ENCODE assay signal across 17 cellular contexts in genomic region chr15:32698773-32699390, GRCh38. TPM values are rescaled to one million over a fixed set of nuclear protein-coding genes. Genes with fewer than 3 reads are reported as not detected.
"Had no signal": no experiment of that assay in that cellular context is flagged by ENCODE, and none has a peak within 500 bp of the region (broad histone marks: within the 10 kb centered on the region; RNA-seq: fewer than 3 reads in every experiment).

No MANE protein-coding gene starts in this region.

- H3K79me2 ChIP-seq: hepatocyte had no signal

- H3K4me2 ChIP-seq: hepatocyte had no signal

- H3K9me3 ChIP-seq: ascending aorta, upper lobe of left lung had no signal

- H3K4me1 Mint-ChIP-seq: memory B cell; stimulated activated naive CD8-positive, alpha-beta T cell treated with anti-CD3 and anti-CD28 coated beads, Interleukin-15, amount 100 ng/mL, for 72 hours had no signal

- H3K27ac ChIP-seq: ascending aorta, hepatocyte, upper lobe of left lung had no signal

- H3K4me3 Mint-ChIP-seq: activated naive CD4-positive, alpha-beta T cell treated with anti-CD3 and anti-CD28 coated beads for 36 hours; memory B cell; natural killer cell treated with Interleukin-12 subunit alpha and Interleukin-12 subunit beta and Interleukin-15 and Interleukin-18, amount 100 ng/mL, for 72 hours; stimulated activated naive CD8-positive, alpha-beta T cell treated with anti-CD3 and anti-CD28 coated beads, Interleukin-15, amount 100 ng/mL, for 72 hours; T-helper 2 cell treated with Interferon-gamma antibody and Interleukin-4, amounts not matched to agents 5 μg/mL and 100 μg/mL, for 36 hours had no signal

- DNase-seq: activated CD4-positive, alpha-beta T cell treated with anti-CD3 and anti-CD28 coated beads, Interleukin-2, amount 50 U/mL, for 48 hours; activated CD4-positive, CD25-positive, alpha-beta regulatory T cell treated with anti-CD3 and anti-CD28 coated beads, Interleukin-2, amount 50 U/mL, for 72 hours; activated naive CD4-positive, alpha-beta T cell treated with anti-CD3 and anti-CD28 coated beads for 36 hours; dermis blood vessel endothelial cell; erythroblast; left ventricle myocardium superior; nucleus accumbens; right cardiac atrium; small intestine; stimulated activated naive CD8-positive, alpha-beta T cell treated with anti-CD3 and anti-CD28 coated beads, Interleukin-15, amount 100 ng/mL, for 72 hours; upper lobe of left lung had no signal

- H3K9me3 Mint-ChIP-seq: activated naive CD4-positive, alpha-beta T cell treated with anti-CD3 and anti-CD28 coated beads for 36 hours; activated T-helper 2 cell treated with anti-CD3 and anti-CD28 coated beads, Interferon-gamma antibody, Interleukin-2, Interleukin-4, amounts not matched to agents 10 μg/mL and 5 μg/mL and 100 μg/mL, durations not matched to agents 14 hours and 24 hours and 36 hours; memory B cell; natural killer cell treated with Interleukin-12 subunit alpha and Interleukin-12 subunit beta and Interleukin-15 and Interleukin-18, amount 100 ng/mL, for 72 hours; stimulated activated naive CD8-positive, alpha-beta T cell treated with anti-CD3 and anti-CD28 coated beads, Interleukin-15, amount 100 ng/mL, for 72 hours; T-helper 2 cell treated with Interferon-gamma antibody and Interleukin-4, amounts not matched to agents 5 μg/mL and 100 μg/mL, for 36 hours had no signal

- ATAC-seq: left ventricle myocardium superior; natural killer cell treated with Interleukin-12 subunit alpha and Interleukin-12 subunit beta and Interleukin-15 and Interleukin-18, amount 100 ng/mL, for 72 hours; right cardiac atrium; stimulated activated naive CD8-positive, alpha-beta T cell treated with anti-CD3 and anti-CD28 coated beads, Interleukin-15, amount 100 ng/mL, for 72 hours had no signal

- H3K36me3 Mint-ChIP-seq: memory B cell; natural killer cell treated with Interleukin-12 subunit alpha and Interleukin-12 subunit beta and Interleukin-15 and Interleukin-18, amount 100 ng/mL, for 72 hours had no signal

- H3K4me3 ChIP-seq: ascending aorta, hepatocyte, upper lobe of left lung had no signal

- H3K27ac Mint-ChIP-seq: activated naive CD4-positive, alpha-beta T cell treated with anti-CD3 and anti-CD28 coated beads for 36 hours; activated T-helper 2 cell treated with anti-CD3 and anti-CD28 coated beads, Interferon-gamma antibody, Interleukin-2, Interleukin-4, amounts not matched to agents 10 μg/mL and 5 μg/mL and 100 μg/mL, durations not matched to agents 14 hours and 24 hours and 36 hours; memory B cell; natural killer cell treated with Interleukin-12 subunit alpha and Interleukin-12 subunit beta and Interleukin-15 and Interleukin-18, amount 100 ng/mL, for 72 hours; stimulated activated naive CD8-positive, alpha-beta T cell treated with anti-CD3 and anti-CD28 coated beads, Interleukin-15, amount 100 ng/mL, for 72 hours; T-helper 2 cell treated with Interferon-gamma antibody and Interleukin-4, amounts not matched to agents 5 μg/mL and 100 μg/mL, for 36 hours had no signal

- H3K27me3 ChIP-seq: ascending aorta, hepatocyte, upper lobe of left lung had no signal

- H3K4me1 ChIP-seq: ascending aorta, upper lobe of left lung had no signal

- H3K36me3 ChIP-seq: ascending aorta, upper lobe of left lung had no signal

- H2AFZ ChIP-seq: hepatocyte had no signal

RNA-seq across cellular contexts. Expression of gene GREM1, which starts 18.9 kb away (rescaled TPM):
- total RNA-seq: activated naive CD4-positive, alpha-beta T cell treated with anti-CD3 and anti-CD28 coated beads for 36 hours; activated T-helper 2 cell treated with anti-CD3 and anti-CD28 coated beads, Interferon-gamma antibody, Interleukin-2, Interleukin-4, amounts not matched to agents 10 μg/mL and 5 μg/mL and 100 μg/mL, durations not matched to agents 14 hours and 24 hours and 36 hours; ascending aorta had no signal

RNA-seq across cellular contexts. Expression of gene SCG5, which starts 57.4 kb away (rescaled TPM):
- total RNA-seq: ascending aorta, left ventricle myocardium superior had no signal
